In the genomic region with DNA sequence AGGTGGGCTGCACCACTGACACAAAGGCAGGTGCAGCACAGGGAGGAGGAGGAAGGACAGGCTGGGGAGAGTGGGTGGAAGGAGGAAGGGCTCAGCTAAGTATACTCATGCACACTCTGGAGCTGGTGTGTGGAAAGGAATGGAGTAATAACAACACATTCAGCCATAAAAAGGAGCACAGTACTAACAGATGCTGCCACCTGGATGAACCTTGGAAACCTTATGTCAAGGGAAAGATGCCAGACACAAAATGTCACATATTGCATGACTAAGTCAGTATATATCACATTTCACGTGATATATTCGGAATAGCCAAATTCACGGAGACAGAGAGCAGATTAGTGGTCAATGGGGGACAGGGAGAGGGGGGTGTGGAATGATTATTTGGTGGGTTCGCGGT, we compare ENCODE assay signal across 1 cellular context.
A peak's percentile ranks its signal among the peaks of the same experiment; 100 is the strongest.
TF ChIP-seq lines count a peak whose summit lies in the region.

No MANE protein-coding gene starts in this region.

TF ChIP-seq in GM12878, 131 proteins besides CTCF, POLR2A, EP300 and RAD21:
- TF ChIP-seq MEF2B (IDR thresholded peaks at IDR 0.05; ENCODE audit: partially characterized antibody, poor library complexity, severe bottlenecking) (peak; percentile 10), FOXM1 (IDR thresholded peaks at IDR 0.05; ENCODE audit: low read depth, low read length) (no peak), HCFC1 (IDR thresholded peaks at IDR 0.05; ENCODE audit: low read length) (no peak)
